Comparison of ENCODE assay signal across 7 cellular contexts in genomic region chr11:70467196-70468085, GRCh38.
A peak's percentile ranks its signal among the peaks of the same experiment; 100 is the strongest.
DNase-seq lines count a peak whose midpoint lies in the region; ATAC-seq and TF ChIP-seq lines count a peak whose summit lies in the region.

No MANE protein-coding gene starts in this region.

- H3K36me3 ChIP-seq in SK-N-SH (replicated peaks in 1 of 2; ENCODE audit: control insufficient read depth in 1 of 2, insufficient read depth in 2 of 2, low read length in 1 of 2) = no peaks in the 10 kb centered on the region
- H3K36me3 ChIP-seq in lower lobe of right lung = no peaks in the 10 kb centered on the region

- TF ChIP-seq CTCF in LNCAP (IDR thresholded peaks at IDR 0.05) (peak; percentile 91), SK-N-SH (IDR thresholded peaks at IDR 0.05) (peak; percentile 68), dorsolateral prefrontal cortex (IDR thresholded peaks at IDR 0.05 in 54 of 56, conservative IDR thresholded peaks at IDR 0.05 in 2 of 56; ENCODE audit: low read depth in 1 of 56, partially characterized antibody in 56 of 56) (peak; percentile 78 to 99 (median 92)), lower lobe of right lung (IDR thresholded peaks at IDR 0.05) (peak; percentile 84)

- 27% methylated on average over 17 of the region's 20 CpGs for WGBS in SK-N-SH (ENCODE audit: low lambda C conversion rate)

- intact Hi-C loops in dorsolateral prefrontal cortex (cut with DNase I) = loop anchor here (1.0 to 5.0 kb wide), 3 partner anchors 287 to 615 kb away; no protein-coding TSS in a partner anchor
- intact Hi-C loops in lower lobe of right lung (cut with DNase I) = no loop called here

- H3F3A ChIP-seq in SK-N-SH (replicated peaks; ENCODE audit: insufficient read depth) = no peaks in the 10 kb centered on the region

- POLR2A ChIA-PET in SK-N-SH (lab: Yijun Ruan, JAX) = no interaction called here

- H3K27me3 ChIP-seq in SK-N-SH (ENCODE audit: insufficient read depth) = no peaks in the 10 kb centered on the region
- no peaks in the 10 kb centered on the region for H3K27me3 ChIP-seq in dorsolateral prefrontal cortex
- peaks cover 17% of the 10 kb centered on the region for H3K27me3 ChIP-seq in lower lobe of right lung (ENCODE audit: low read depth)

- DNase-seq in G401 (ENCODE audit: low spot score) = peak; percentile 81
- DNase-seq in SK-N-SH = peak; percentile 85
- peak; percentile 61 to 74 (median 72) for DNase-seq in dorsolateral prefrontal cortex
- peak; percentile 66 for DNase-seq in lower lobe of right lung
- peak in 28 of 49 donors; percentile 3 to 70 (median 38) for DNase-seq in substantia nigra (lab: John Stamatoyannopoulos, UW)

- ATAC-seq in lower lobe of right lung (peak; percentile 59 to 71), GM18498 (IDR thresholded peaks at IDR 0.05; ENCODE audit: unreplicated experiment) (no peak)

- H3K4me3 ChIP-seq in SK-N-SH (ENCODE audit: low read depth in 2 of 2, low read length in 1 of 2) = peak overlapping the region in 1 of 2 experiments; percentile 38; a peak in 1 of 4 replicates
- H3K4me3 ChIP-seq in dorsolateral prefrontal cortex = peak overlapping the region in 2 of 59 donors; percentile 3 to 7
- no peak overlapping the region for H3K4me3 ChIP-seq in lower lobe of right lung

- no peak overlapping the region for H2AFZ ChIP-seq in SK-N-SH (ENCODE audit: low read depth)

- no peaks in the 10 kb centered on the region for H3K79me2 ChIP-seq in SK-N-SH (ENCODE audit: insufficient read depth)

- H3K4me2 ChIP-seq in SK-N-SH = no peak overlapping the region

- H3K9ac ChIP-seq in SK-N-SH = no peak overlapping the region

- H3K9me3 ChIP-seq in SK-N-SH (no peaks in the 10 kb centered on the region), lower lobe of right lung (no peaks in the 10 kb centered on the region)

- no peak for TF ChIP-seq EP300 in SK-N-SH (IDR thresholded peaks at IDR 0.05; ENCODE audit: borderline replicate concordance in 1 of 2, low read depth in 1 of 2, low read length in 1 of 2)

- H3K27ac ChIP-seq in SK-N-SH (ENCODE audit: low read depth in 2 of 2, low read length in 1 of 2) (no peak overlapping the region), dorsolateral prefrontal cortex (peak overlapping the region in 2 of 59 donors; percentile 4 to 44), lower lobe of right lung (no peak overlapping the region), substantia nigra (ENCODE audit: low read depth, low read length, poor library complexity, severe bottlenecking) (no peak overlapping the region)

- no peaks in the 10 kb centered on the region; a peak in 1 of 4 replicates for H3K4me1 ChIP-seq in SK-N-SH (ENCODE audit: control insufficient read depth in 1 of 2, insufficient read depth in 2 of 2, low read depth in 1 of 2, low read length in 1 of 2)
- H3K4me1 ChIP-seq in lower lobe of right lung = no peaks in the 10 kb centered on the region

- H3K9me2 ChIP-seq in SK-N-SH = no peaks in the 10 kb centered on the region

- CTCF ChIA-PET in SK-N-SH (lab: Yijun Ruan, JAX) = interaction anchor here (0.6 to 5.0 kb wide), 41 partner anchors 8 to 910 kb away, joined by 3 to 80 read pairs (median 4); no protein-coding TSS in a partner anchor

- peak; percentile 99 for TF ChIP-seq RAD21 in SK-N-SH (IDR thresholded peaks at IDR 0.05; ENCODE audit: low read length)

- in situ Hi-C loops in G401 (cut with HindIII; ENCODE audit: low sequenced_read_pairs) = no loop called here

- H4K20me1 ChIP-seq in SK-N-SH (ENCODE audit: insufficient read depth) = no peaks in the 10 kb centered on the region

TF ChIP-seq in SK-N-SH, 30 proteins besides CTCF, POLR2A, EP300 and RAD21:
- TF ChIP-seq USF1 (IDR thresholded peaks at IDR 0.05; ENCODE audit: borderline replicate concordance, low read depth) (no peak), TCF12 (IDR thresholded peaks at IDR 0.05) (no peak), FOXM1 (IDR thresholded peaks at IDR 0.05; ENCODE audit: low read depth) (no peak), YY1 (IDR thresholded peaks at IDR 0.05; ENCODE audit: low read depth) (no peak), GATA2 (CRISPR knock-in tag; IDR thresholded peaks at IDR 0.05) (no peak), TAF1 (IDR thresholded peaks at IDR 0.05; ENCODE audit: borderline replicate concordance, low read depth, low read length) (no peak), SMC3 (IDR thresholded peaks at IDR 0.05; ENCODE audit: low read depth, low read length) (peak; percentile 75), RXRA (IDR thresholded peaks at IDR 0.05; ENCODE audit: borderline replicate concordance, low read depth) (no peak)
